In genomic region chr14:94376108-94376975, GRCh38 we compare ENCODE assay signal across 22 cellular contexts. TPM values are rescaled to one million over a fixed set of nuclear protein-coding genes. Genes with fewer than 3 reads are reported as not detected.
DNase-seq lines count a peak whose midpoint lies in the region; ATAC-seq and TF ChIP-seq lines count a peak whose summit lies in the region.
"Had no signal": no experiment of that assay in that cellular context is flagged by ENCODE, and none has a peak within 500 bp of the region (broad histone marks: within the 10 kb centered on the region; RNA-seq: fewer than 3 reads in every experiment).

No MANE protein-coding gene starts in this region.

- WGBS in right lobe of liver (ENCODE audit: insufficient coverage, low coverage, low lambda C conversion rate, missing lambda C conversion rate): 15% methylated on average over 5 of the region's 12 CpGs

- H3K27ac ChIP-seq in right lobe of liver: peak overlapping the region in 2 of 3 donors; percentile 26 to 45
- H3K27ac ChIP-seq: HL-60 had no signal

- H3K36me3 ChIP-seq in right lobe of liver: peaks cover 0 to 40% (median 29%) of the 10 kb centered on the region in 4 donors

- peak; percentile 84 for TF ChIP-seq POLR2A in right lobe of liver (IDR thresholded peaks at IDR 0.05)

- intact Hi-C loops in right lobe of liver (cut with DNase I) (loop anchor here in 1 of 2 donors (10.0 kb wide), 1 partner anchor 82 kb away; the partner anchor contains the start of gene SERPINA10), left colon (cut with DNase I, micrococcal nuclease) (no loop called here)

- peak; percentile 20 for ATAC-seq in activated T-helper 17 cell treated with anti-CD3 and anti-CD28 coated beads, Interleukin-2, amount 50 U/mL, for 72 hours (replicated peaks)
- ATAC-seq in right lobe of liver: peak; percentile 4 to 53 (median 27)
- ATAC-seq in left colon: no peak
- ATAC-seq: Panc1 had no signal

- no peaks in the 10 kb centered on the region for H3K27me3 ChIP-seq in right lobe of liver

- H3K27me3 Mint-ChIP-seq in activated T-helper 17 cell treated with anti-CD3 and anti-CD28 coated beads, Interleukin-2, amount 50 U/mL, for 72 hours: peaks cover 7% of the 10 kb centered on the region

- H3K9me3 ChIP-seq in right lobe of liver: no peaks in the 10 kb centered on the region
- H3K9me3 ChIP-seq: SK-N-SH had no signal

- peaks cover 4% of the 10 kb centered on the region for H3K9me3 Mint-ChIP-seq in activated T-helper 17 cell treated with anti-CD3 and anti-CD28 coated beads, Interleukin-2, amount 50 U/mL, for 72 hours
- H3K9me3 Mint-ChIP-seq: GM23338 had no signal

- no peaks in the 10 kb centered on the region for H3K4me1 ChIP-seq in right lobe of liver

- peaks cover 35% of the 10 kb centered on the region for H3K4me1 Mint-ChIP-seq in activated T-helper 17 cell treated with anti-CD3 and anti-CD28 coated beads, Interleukin-2, amount 50 U/mL, for 72 hours

- no peak overlapping the region for H3K4me3 ChIP-seq in right lobe of liver
- H3K4me3 ChIP-seq: GM23338 had no signal

- H3K36me3 Mint-ChIP-seq in activated T-helper 17 cell treated with anti-CD3 and anti-CD28 coated beads, Interleukin-2, amount 50 U/mL, for 72 hours (ENCODE audit: low read depth): peaks cover 41% of the 10 kb centered on the region

- peak overlapping the region; percentile 82 for H3K4me3 Mint-ChIP-seq in activated T-helper 17 cell treated with anti-CD3 and anti-CD28 coated beads, Interleukin-2, amount 50 U/mL, for 72 hours
- H3K4me3 Mint-ChIP-seq: GM23338, HFFc6 had no signal

- peak overlapping the region; percentile 84 for H3K27ac Mint-ChIP-seq in activated T-helper 17 cell treated with anti-CD3 and anti-CD28 coated beads, Interleukin-2, amount 50 U/mL, for 72 hours
- H3K27ac Mint-ChIP-seq: HFFc6 had no signal

- DNase-seq in activated CD8-positive, alpha-beta memory T cell treated with anti-CD3 and anti-CD28 coated beads, Interleukin-2, amount 50 U/mL, for 48 hours: peak; percentile 48
- DNase-seq in activated CD8-positive, alpha-beta memory T cell treated with anti-CD3 and anti-CD28 coated beads, Interleukin-2, amount 50 U/mL, for 4 hours: no peak
- DNase-seq in right lobe of liver: peak; percentile 74 to 83 (median 76)
- peak; percentile 22 for DNase-seq in stimulated activated CD8-positive, alpha-beta memory T cell treated with anti-CD3 and anti-CD28 coated beads, Interleukin-4, amount 100 ng/mL, for 48 hours
- DNase-seq in DMS153 treated with DMSO at 0.1 percent for 48 hours (lab: John Stamatoyannopoulos, UW; ENCODE audit: unreplicated experiment): no peak
- DNase-seq in left colon: no peak
- DNase-seq in NCI-H146 (lab: John Stamatoyannopoulos, UW): no peak
- DNase-seq: DMS79, HFFc6, KG1, NCI-H1092, NCI-H1694, NCI-H446 treated with DMSO at 0.1 percent for 48 hours, NCI-H748 treated with DMSO at 0.1 percent for 48 hours, Right ventricle myocardium superior, SK-N-SH had no signal

- peak; percentile 18 to 65 (median 30) for TF ChIP-seq CTCF in right lobe of liver (IDR thresholded peaks at IDR 0.05)

RNA-seq across cellular contexts. Expression of gene SERPINA2, which starts 9.8 kb away (rescaled TPM):
- under 1 TPM in 1 of 2 donors, not detected in 1; 0.29 TPM for total RNA-seq in activated T-helper 17 cell treated with anti-CD3 and anti-CD28 coated beads, Interleukin-2, amount 50 U/mL, for 72 hours
- total RNA-seq in right lobe of liver (not detected), left colon (not detected)
- total RNA-seq: A172, GM23338, HFFc6, MCF 10A, Right ventricle myocardium superior had no signal

RNA-seq across cellular contexts. Expression of gene SERPINA1, which starts 12.1 kb away (rescaled TPM):
- total RNA-seq in activated T-helper 17 cell treated with anti-CD3 and anti-CD28 coated beads, Interleukin-2, amount 50 U/mL, for 72 hours: 100 to 1,000 TPM in 1 of 2 donors, 1 to 10 TPM in 1; 1.3 to 160 TPM
- total RNA-seq in right lobe of liver (over 10,000 TPM; 18,575 to 39,670 (median 31,917) TPM), left colon (100 to 1,000 TPM; 185 to 197 TPM)
- total RNA-seq: GM23338 had no signal

RNA-seq across cellular contexts. Expression of gene SERPINA6, which starts 53.2 kb away (rescaled TPM):
- under 1 TPM in 1 of 2 donors, not detected in 1; 0.61 TPM for total RNA-seq in activated T-helper 17 cell treated with anti-CD3 and anti-CD28 coated beads, Interleukin-2, amount 50 U/mL, for 72 hours
- total RNA-seq in right lobe of liver (100 to 1,000 TPM; 185 to 407 (median 236) TPM), left colon (1 to 10 TPM; 1.6 to 1.7 TPM)
- total RNA-seq: A172, GM23338, HFFc6, MCF 10A, Right ventricle myocardium superior had no signal

Comparison
In these comparisons a context has a peak if more than half of its experiments do, and no peak if none do; other contexts are left out.
1. DNase-seq: peak in activated CD8-positive, alpha-beta memory T cell treated with anti-CD3 and anti-CD28 coated beads, Interleukin-2, amount 50 U/mL, for 48 hours (single experiment), right lobe of liver (3 of 3) and stimulated activated CD8-positive, alpha-beta memory T cell treated with anti-CD3 and anti-CD28 coated beads, Interleukin-4, amount 100 ng/mL, for 48 hours (single experiment); none in activated CD8-positive, alpha-beta memory T cell treated with anti-CD3 and anti-CD28 coated beads, Interleukin-2, amount 50 U/mL, for 4 hours (single experiment), DMS153 treated with DMSO at 0.1 percent for 48 hours (single experiment), left colon (0 of 2) and NCI-H146 (single experiment).
2. RNA of gene SERPINA1, which starts 12.1 kb away (total RNA-seq): 18,575 to 39,670 TPM in right lobe of liver; 185 to 197 TPM in left colon and 1.3 to 160 TPM in activated T-helper 17 cell treated with anti-CD3 and anti-CD28 coated beads, Interleukin-2, amount 50 U/mL, for 72 hours; every median in the first group is over 10 times any median in the second.
3. RNA of gene SERPINA6, which starts 53.2 kb away (total RNA-seq): 185 to 407 TPM in right lobe of liver; 1.6 to 1.7 TPM in left colon and 0.61 TPM in activated T-helper 17 cell treated with anti-CD3 and anti-CD28 coated beads, Interleukin-2, amount 50 U/mL, for 72 hours; every median in the first group is over 10 times any median in the second.